Comparison of ENCODE assay signal across 39 cellular contexts in the genomic region with DNA sequence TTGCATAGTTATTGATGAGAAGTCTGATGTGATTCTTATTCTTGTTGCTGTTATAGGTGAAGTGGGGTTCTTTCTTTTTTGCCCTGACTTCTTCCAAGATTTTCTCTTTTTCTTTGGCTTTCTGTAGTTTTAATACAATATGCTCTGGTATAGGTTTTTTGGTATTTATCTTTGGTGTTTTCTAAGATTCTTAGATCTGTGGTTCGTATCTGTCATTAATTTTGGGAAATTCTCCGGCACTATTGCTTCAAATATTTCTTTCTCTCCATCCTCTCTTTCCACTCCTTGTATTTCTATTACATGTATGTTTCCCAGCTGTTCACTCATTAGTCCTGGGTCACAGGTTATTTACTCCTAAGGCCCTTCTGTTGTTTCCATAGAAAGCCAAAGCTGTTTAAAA. TPM values are rescaled to one million over a fixed set of nuclear protein-coding genes. Genes with fewer than 3 reads are reported as not detected.
"Had no signal": no experiment of that assay in that cellular context is flagged by ENCODE, and none has a peak within 500 bp of the region (broad histone marks: within the 10 kb centered on the region; RNA-seq: fewer than 3 reads in every experiment).

No MANE protein-coding gene starts in this region.

- H3K4me1 ChIP-seq: ascending aorta, breast epithelium had no signal

- H3K27me3 ChIP-seq: adrenal gland, ascending aorta, body of pancreas, brain microvascular endothelial cell, breast epithelium, cardiac muscle cell had no signal

- H3K27me3 Mint-ChIP-seq: activated naive CD4-positive, alpha-beta T cell treated with anti-CD3 and anti-CD28 coated beads, Interleukin-2, amount 10 ng/mL, durations not matched to agents 7 days and 5 days had no signal

- H3K9me3 ChIP-seq: adrenal gland, ascending aorta had no signal

- H3K27ac Mint-ChIP-seq: activated naive CD4-positive, alpha-beta T cell treated with anti-CD3 and anti-CD28 coated beads for 36 hours; activated naive CD4-positive, alpha-beta T cell treated with anti-CD3 and anti-CD28 coated beads, Interleukin-2, amount 10 ng/mL, durations not matched to agents 7 days and 5 days; activated naive CD4-positive, alpha-beta T cell treated with anti-CD3 and anti-CD28 coated beads, Interleukin-2, amount 50 U/mL, for 24 hours; activated naive CD8-positive, alpha-beta T cell; activated naive CD8-positive, alpha-beta T cell treated with anti-CD3 and anti-CD28 coated beads for 36 hours; activated naive CD8-positive, alpha-beta T cell treated with anti-CD3 and anti-CD28 coated beads, Interleukin-2, amount 50 U/mL, for 24 hours; activated T-cell treated with anti-CD3 and anti-CD28 coated beads, Interleukin-2, amount 50 U/mL, for 24 hours; activated T-cell treated with anti-CD3 and anti-CD28 coated beads, Interleukin-2, amount 50 U/mL, for 72 hours; activated T-helper 1 cell treated with anti-CD3 and anti-CD28 coated beads, Interleukin-12 subunit alpha, Interleukin-12 subunit beta, Interleukin-2, Interleukin-4 antibody, amounts not matched to agents 30 ng/mL and 10 ng/mL and 1 ng/mL, durations not matched to agents 14 hours and 24 hours and 36 hours; activated T-helper 17 cell treated with anti-CD3 and anti-CD28 coated beads, Interleukin-2, amount 50 U/mL, for 72 hours; activated T-helper 2 cell treated with anti-CD3 and anti-CD28 coated beads, Interferon-gamma antibody, Interleukin-2, Interleukin-4, amounts not matched to agents 10 μg/mL and 5 μg/mL and 100 μg/mL, durations not matched to agents 14 hours and 24 hours and 36 hours; brain had no signal

- H3K36me3 Mint-ChIP-seq: activated naive CD4-positive, alpha-beta T cell treated with anti-CD3 and anti-CD28 coated beads, Interleukin-2, amount 10 ng/mL, durations not matched to agents 7 days and 5 days; activated naive CD8-positive, alpha-beta T cell treated with anti-CD3 and anti-CD28 coated beads for 36 hours; activated naive CD8-positive, alpha-beta T cell treated with anti-CD3 and anti-CD28 coated beads, Interleukin-2, amount 10 ng/mL, durations not matched to agents 7 days and 5 days; brain had no signal

- H3K9me3 Mint-ChIP-seq: activated T-helper 2 cell treated with anti-CD3 and anti-CD28 coated beads, Interferon-gamma antibody, Interleukin-2, Interleukin-4, amounts not matched to agents 10 μg/mL and 5 μg/mL and 100 μg/mL, durations not matched to agents 14 hours and 24 hours and 36 hours had no signal

- DNase-seq: activated effector memory CD4-positive, alpha-beta T cell treated with anti-CD3 and anti-CD28 coated beads, Interleukin-2, amount 50 U/mL, for 16 hours; activated effector memory CD4-positive, alpha-beta T cell treated with Interleukin-2 at 50 U/mL for 16 hours; activated gamma-delta T cell; activated gamma-delta T cell treated with Interleukin-2 at 50 U/mL for 16 hours; activated naive CD4-positive, alpha-beta T cell; activated naive CD4-positive, alpha-beta T cell treated with anti-CD3 and anti-CD28 coated beads for 36 hours; activated naive CD4-positive, alpha-beta T cell treated with anti-CD3 and anti-CD28 coated beads, Interleukin-2, amount 10 ng/mL, durations not matched to agents 7 days and 5 days; activated naive CD4-positive, alpha-beta T cell treated with anti-CD3 and anti-CD28 coated beads, Interleukin-2, amount 50 U/mL, for 16 hours; activated naive CD4-positive, alpha-beta T cell treated with Interleukin-2 at 50 U/mL for 16 hours; activated naive CD8-positive, alpha-beta T cell treated with anti-CD3 and anti-CD28 coated beads for 36 hours; activated naive CD8-positive, alpha-beta T cell treated with anti-CD3 and anti-CD28 coated beads, Interleukin-2, amount 10 ng/mL, durations not matched to agents 7 days and 5 days; activated naive CD8-positive, alpha-beta T cell treated with anti-CD3 and anti-CD28 coated beads, Interleukin-2, amount 50 U/mL, for 24 hours; activated T-cell treated with anti-CD3 and anti-CD28 coated beads, Interleukin-2, amount 50 U/mL, for 24 hours; activated T-cell treated with anti-CD3 and anti-CD28 coated beads, Interleukin-2, amount 50 U/mL, for 4 hours; activated T-cell treated with anti-CD3 and anti-CD28 coated beads, Interleukin-2, amount 50 U/mL, for 48 hours; activated T-cell treated with anti-CD3 and anti-CD28 coated beads, Interleukin-2, amount 50 U/mL, for 72 hours; adrenal gland; amniotic stem cell; amygdala; anterior cingulate cortex; aorta; body of pancreas; brain microvascular endothelial cell; caudate nucleus; central memory CD4-positive, alpha-beta T cell; cerebellar nuclear complex had no signal

- H3K36me3 ChIP-seq: adrenal gland, ascending aorta, brain microvascular endothelial cell, breast epithelium, cardiac muscle cell had no signal

- H3K4me3 ChIP-seq: adrenal gland, ascending aorta, body of pancreas, breast epithelium, cardiac muscle cell had no signal

- FAIRE-seq: astrocyte, bronchial epithelial cell had no signal

- ATAC-seq: activated naive CD4-positive, alpha-beta T cell treated with anti-CD3 and anti-CD28 coated beads, Interleukin-2, amount 50 U/mL, for 72 hours; activated naive CD8-positive, alpha-beta T cell treated with anti-CD3 and anti-CD28 coated beads, Interleukin-2, amount 50 U/mL, for 24 hours; activated T-cell treated with anti-CD3 and anti-CD28 coated beads, Interleukin-2, amount 50 U/mL, for 4 hours; activated T-cell treated with anti-CD3 and anti-CD28 coated beads, Interleukin-2, amount 50 U/mL, for 72 hours; activated T-helper 17 cell treated with anti-CD3 and anti-CD28 coated beads, Interleukin-2, amount 50 U/mL, for 72 hours; body of pancreas had no signal

- H3K27ac ChIP-seq: adrenal gland, ascending aorta, body of pancreas, brain microvascular endothelial cell, breast epithelium, cardiac muscle cell had no signal

- H3K4me1 Mint-ChIP-seq: activated naive CD4-positive, alpha-beta T cell treated with anti-CD3 and anti-CD28 coated beads, Interleukin-2, amount 10 ng/mL, durations not matched to agents 7 days and 5 days; activated naive CD4-positive, alpha-beta T cell treated with anti-CD3 and anti-CD28 coated beads, Interleukin-2, amount 50 U/mL, for 24 hours; activated naive CD8-positive, alpha-beta T cell treated with anti-CD3 and anti-CD28 coated beads for 36 hours; activated naive CD8-positive, alpha-beta T cell treated with anti-CD3 and anti-CD28 coated beads, Interleukin-2, amount 10 ng/mL, durations not matched to agents 7 days and 5 days; activated naive CD8-positive, alpha-beta T cell treated with anti-CD3 and anti-CD28 coated beads, Interleukin-2, amount 50 U/mL, for 24 hours; activated T-helper 17 cell treated with anti-CD3 and anti-CD28 coated beads, Interleukin-2, amount 50 U/mL, for 72 hours; brain; central memory CD8-positive, alpha-beta T cell had no signal

- H3K4me3 Mint-ChIP-seq: activated naive CD4-positive, alpha-beta T cell treated with anti-CD3 and anti-CD28 coated beads for 36 hours; activated naive CD4-positive, alpha-beta T cell treated with anti-CD3 and anti-CD28 coated beads, Interleukin-2, amount 10 ng/mL, durations not matched to agents 7 days and 5 days; activated naive CD4-positive, alpha-beta T cell treated with anti-CD3 and anti-CD28 coated beads, Interleukin-2, amount 50 U/mL, for 24 hours; activated naive CD8-positive, alpha-beta T cell; activated naive CD8-positive, alpha-beta T cell treated with anti-CD3 and anti-CD28 coated beads for 36 hours; activated naive CD8-positive, alpha-beta T cell treated with anti-CD3 and anti-CD28 coated beads, Interleukin-2, amount 10 ng/mL, durations not matched to agents 7 days and 5 days; activated naive CD8-positive, alpha-beta T cell treated with anti-CD3 and anti-CD28 coated beads, Interleukin-2, amount 50 U/mL, for 24 hours; activated T-cell treated with anti-CD3 and anti-CD28 coated beads, Interleukin-2, amount 50 U/mL, for 24 hours; activated T-cell treated with anti-CD3 and anti-CD28 coated beads, Interleukin-2, amount 50 U/mL, for 4 hours; activated T-cell treated with anti-CD3 and anti-CD28 coated beads, Interleukin-2, amount 50 U/mL, for 72 hours; activated T-helper 1 cell treated with anti-CD3 and anti-CD28 coated beads, Interleukin-12 subunit alpha, Interleukin-12 subunit beta, Interleukin-2, Interleukin-4 antibody, amounts not matched to agents 30 ng/mL and 10 ng/mL and 1 ng/mL, durations not matched to agents 14 hours and 24 hours and 36 hours; activated T-helper 17 cell treated with anti-CD3 and anti-CD28 coated beads, Interleukin-2, amount 50 U/mL, for 72 hours; brain; central memory CD8-positive, alpha-beta T cell had no signal

RNA-seq across cellular contexts. Expression of a gene that starts 43.8 kb away (rescaled TPM):
- total RNA-seq: ascending aorta had no signal
- polyA plus RNA-seq: aorta had no signal
